Comparison of ENCODE assay signal across 16 cellular contexts in genomic region chr22:50228366-50228765, GRCh38.
"Had no signal": no experiment of that assay in that cellular context is flagged by ENCODE, and none has a peak within 500 bp of the region (broad histone marks: within the 10 kb centered on the region; RNA-seq: fewer than 3 reads in every experiment).

No MANE protein-coding gene starts in this region.

- H3K4me3 Mint-ChIP-seq: activated naive CD4-positive, alpha-beta T cell treated with anti-CD3 and anti-CD28 coated beads, Interleukin-2, amount 10 ng/mL, durations not matched to agents 7 days and 5 days; activated T-cell treated with anti-CD3 and anti-CD28 coated beads, Interleukin-2, amount 50 U/mL, for 72 hours; WTC11 had no signal

- H3K27ac ChIP-seq: brain microvascular endothelial cell, esophagus squamous epithelium, gastrocnemius medialis had no signal

- H3K27me3 Mint-ChIP-seq: activated naive CD4-positive, alpha-beta T cell treated with anti-CD3 and anti-CD28 coated beads, Interleukin-2, amount 10 ng/mL, durations not matched to agents 7 days and 5 days had no signal

- H3K4me3 ChIP-seq: esophagus squamous epithelium, gastrocnemius medialis, mucosa of descending colon had no signal

- DNase-seq: activated effector memory CD4-positive, alpha-beta T cell treated with anti-CD3 and anti-CD28 coated beads, Interleukin-2, amount 50 U/mL, for 16 hours; activated naive CD4-positive, alpha-beta T cell treated with anti-CD3 and anti-CD28 coated beads, Interleukin-2, amount 10 ng/mL, durations not matched to agents 7 days and 5 days; activated T-cell treated with anti-CD3 and anti-CD28 coated beads, Interleukin-2, amount 50 U/mL, for 72 hours; anterior cingulate cortex; brain microvascular endothelial cell; effector memory CD4-positive, alpha-beta T cell; esophagus squamous epithelium; gastrocnemius medialis; head of caudate nucleus; hypothalamus; mesenchymal stem cell; mucosa of descending colon; stimulated activated CD4-positive, alpha-beta T cell treated with anti-CD3 and anti-CD28 coated beads, Interleukin-2, amount 100 ng/mL, for 48 hours; stimulated activated naive CD8-positive, alpha-beta T cell treated with anti-CD3 and anti-CD28 coated beads, Interleukin-15, Interleukin-2, amounts not matched to agents 100 U/mL and 50 U/mL, for 24 hours; T1000 had no signal

- H3K9me3 Mint-ChIP-seq: activated naive CD4-positive, alpha-beta T cell treated with anti-CD3 and anti-CD28 coated beads, Interleukin-2, amount 10 ng/mL, durations not matched to agents 7 days and 5 days; activated T-cell treated with anti-CD3 and anti-CD28 coated beads, Interleukin-2, amount 50 U/mL, for 72 hours; WTC11 had no signal

- ATAC-seq: activated T-cell treated with anti-CD3 and anti-CD28 coated beads, Interleukin-2, amount 50 U/mL, for 72 hours; gastrocnemius medialis; mucosa of descending colon; stimulated activated naive CD8-positive, alpha-beta T cell treated with anti-CD3 and anti-CD28 coated beads, Interleukin-15, Interleukin-2, amounts not matched to agents 100 U/mL and 50 U/mL, for 24 hours; WTC11 had no signal

- H3K4me1 ChIP-seq: esophagus squamous epithelium, gastrocnemius medialis had no signal

- H3K4me1 Mint-ChIP-seq: activated naive CD4-positive, alpha-beta T cell treated with anti-CD3 and anti-CD28 coated beads, Interleukin-2, amount 10 ng/mL, durations not matched to agents 7 days and 5 days; WTC11 had no signal

- H3K27me3 ChIP-seq: brain microvascular endothelial cell, esophagus squamous epithelium, gastrocnemius medialis had no signal

- H3K27ac Mint-ChIP-seq: activated naive CD4-positive, alpha-beta T cell treated with anti-CD3 and anti-CD28 coated beads, Interleukin-2, amount 10 ng/mL, durations not matched to agents 7 days and 5 days; activated T-cell treated with anti-CD3 and anti-CD28 coated beads, Interleukin-2, amount 50 U/mL, for 72 hours; WTC11 had no signal

- H3K9me3 ChIP-seq: esophagus squamous epithelium, gastrocnemius medialis, mucosa of descending colon had no signal
